Comparison of ENCODE assay signal across 10 cellular contexts in the genomic region with DNA sequence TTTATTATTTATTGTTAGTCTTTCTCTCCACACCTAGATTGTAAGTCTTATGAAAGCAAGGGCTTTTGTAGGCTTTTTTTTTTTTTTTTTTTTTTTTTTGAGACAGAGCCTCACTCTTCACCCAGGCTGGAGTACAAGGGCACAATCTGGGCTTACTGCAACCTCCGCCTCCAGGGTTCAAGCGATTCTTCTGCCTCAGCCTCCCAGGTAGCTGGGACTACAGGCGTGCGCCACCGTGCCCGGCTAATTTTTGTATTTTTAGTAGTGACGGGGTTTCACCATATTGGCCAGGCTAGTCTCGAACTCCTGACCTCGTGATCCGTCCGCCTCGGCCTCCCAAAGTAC. TPM values are rescaled to one million over a fixed set of nuclear protein-coding genes. Genes with fewer than 3 reads are reported as not detected.
A peak's percentile ranks its signal among the peaks of the same experiment; 100 is the strongest.
DNase-seq lines count a peak whose midpoint lies in the region; ATAC-seq and TF ChIP-seq lines count a peak whose summit lies in the region.
"Not testable (repeated sequence)": the region's sequence is repeated elsewhere in the genome, so short reads cannot be mapped to it uniquely, and the experiment has no call there.
"Had no signal": no experiment of that assay in that cellular context is flagged by ENCODE, and none has a peak within 500 bp of the region (broad histone marks: within the 10 kb centered on the region; RNA-seq: fewer than 3 reads in every experiment).

No MANE protein-coding gene starts in this region.

- H3K9ac ChIP-seq in colonic mucosa (ENCODE audit: low read depth in 2 of 2, low read length in 2 of 2): not testable (repeated sequence)

- not testable (repeated sequence) for H3K36me3 ChIP-seq in GM23338 (ENCODE audit: insufficient read depth); colonic mucosa; heart left ventricle

- H3K27ac ChIP-seq in GM23338 (ENCODE audit: low read depth); colonic mucosa: not testable (repeated sequence)
- H3K27ac ChIP-seq in RWPE1 (peak overlapping the region; percentile 77), heart left ventricle (peak overlapping the region in 2 of 12 donors; percentile 82 to 85), skin epidermis (peak overlapping the region in 6 of 21 experiments; percentile 73 to 93 (median 78))

- peak overlapping the region; percentile 60 for H3K4me3 Mint-ChIP-seq in GM23338
- peak overlapping the region; percentile 82 for H3K4me3 Mint-ChIP-seq in activated T-helper 1 cell treated with anti-CD3 and anti-CD28 coated beads, Interleukin-12 subunit alpha, Interleukin-12 subunit beta, Interleukin-2, Interleukin-4 antibody, amounts not matched to agents 30 ng/mL and 10 ng/mL and 1 ng/mL, durations not matched to agents 14 hours and 24 hours and 36 hours
- H3K4me3 Mint-ChIP-seq in naive thymus-derived CD8-positive, alpha-beta T cell: peak overlapping the region; percentile 71 to 95 (median 82)

- not testable (repeated sequence) for ATAC-seq in GM23338; heart left ventricle; naive thymus-derived CD8-positive, alpha-beta T cell

- not testable (repeated sequence) for H3K4me1 Mint-ChIP-seq in GM23338
- peaks cover 32% of the 10 kb centered on the region for H3K4me1 Mint-ChIP-seq in activated T-helper 1 cell treated with anti-CD3 and anti-CD28 coated beads, Interleukin-12 subunit alpha, Interleukin-12 subunit beta, Interleukin-2, Interleukin-4 antibody, amounts not matched to agents 30 ng/mL and 10 ng/mL and 1 ng/mL, durations not matched to agents 14 hours and 24 hours and 36 hours (ENCODE audit: low read depth)
- H3K4me1 Mint-ChIP-seq in naive thymus-derived CD8-positive, alpha-beta T cell: peaks cover 5 to 31% (median 17%) of the 10 kb centered on the region in 4 donors

- H3K36me3 Mint-ChIP-seq in GM23338 (ENCODE audit: low read depth); activated T-helper 1 cell treated with anti-CD3 and anti-CD28 coated beads, Interleukin-12 subunit alpha, Interleukin-12 subunit beta, Interleukin-2, Interleukin-4 antibody, amounts not matched to agents 30 ng/mL and 10 ng/mL and 1 ng/mL, durations not matched to agents 14 hours and 24 hours and 36 hours (ENCODE audit: low read depth): not testable (repeated sequence)
- H3K36me3 Mint-ChIP-seq in naive thymus-derived CD8-positive, alpha-beta T cell: peaks cover 2 to 13% (median 7%) of the 10 kb centered on the region in 3 donors

- TF ChIP-seq POLR2A in heart left ventricle (IDR thresholded peaks at IDR 0.05): not testable (repeated sequence)

- POLR2A ChIA-PET in RWPE1 (lab: Yijun Ruan, JAX; ENCODE audit: low non-redundant PET): not testable (repeated sequence)
- POLR2A ChIA-PET in naive thymus-derived CD8-positive, alpha-beta T cell (lab: Charles Lee): interaction anchor here (0.6 to 5.6 kb wide), 5 partner anchors 12 to 38 kb away, joined by 4 to 43 read pairs (median 6); no protein-coding TSS in a partner anchor

- peaks cover 11% of the 10 kb centered on the region for H3K9me3 Mint-ChIP-seq in GM23338
- not testable (repeated sequence) for H3K9me3 Mint-ChIP-seq in activated T-helper 1 cell treated with anti-CD3 and anti-CD28 coated beads, Interleukin-12 subunit alpha, Interleukin-12 subunit beta, Interleukin-2, Interleukin-4 antibody, amounts not matched to agents 30 ng/mL and 10 ng/mL and 1 ng/mL, durations not matched to agents 14 hours and 24 hours and 36 hours; naive thymus-derived CD8-positive, alpha-beta T cell

- H3K4me2 ChIP-seq in GM23338: not testable (repeated sequence)

- not testable (repeated sequence) for H3F3A ChIP-seq in GM23338 (replicated peaks; ENCODE audit: low read depth)

- peak overlapping the region; percentile 94; the same call in 1 of the 2 replicates for H2AFZ ChIP-seq in GM23338

- not testable (repeated sequence) for H3K27ac Mint-ChIP-seq in GM23338; activated T-helper 1 cell treated with anti-CD3 and anti-CD28 coated beads, Interleukin-12 subunit alpha, Interleukin-12 subunit beta, Interleukin-2, Interleukin-4 antibody, amounts not matched to agents 30 ng/mL and 10 ng/mL and 1 ng/mL, durations not matched to agents 14 hours and 24 hours and 36 hours
- peak overlapping the region in 7 of 10 donors; percentile 13 to 83 (median 65) for H3K27ac Mint-ChIP-seq in naive thymus-derived CD8-positive, alpha-beta T cell

- 69 to 77% (median 73%) methylated on average over 12 of the region's 12 CpGs for WGBS in heart left ventricle, 4 donors

- DNase-seq in GM23338 (ENCODE audit: low spot score); RWPE1 (ENCODE audit: low spot score); activated T-helper 1 cell treated with anti-CD3 and anti-CD28 coated beads, Interleukin-12 subunit alpha, Interleukin-12 subunit beta, Interleukin-2, Interleukin-4 antibody, amounts not matched to agents 30 ng/mL and 10 ng/mL and 1 ng/mL, durations not matched to agents 14 hours and 24 hours and 36 hours (ENCODE audit: low spot score); colonic mucosa; heart left ventricle; naive thymus-derived CD8-positive, alpha-beta T cell: not testable (repeated sequence)

- not testable (repeated sequence) for H3K4me1 ChIP-seq in GM23338 (ENCODE audit: insufficient read depth); colonic mucosa
- H3K4me1 ChIP-seq in heart left ventricle: peaks cover 0 to 16% (median 0%) of the 10 kb centered on the region in 12 donors

- not testable (repeated sequence) for H3K79me2 ChIP-seq in GM23338 (replicated peaks; ENCODE audit: insufficient read depth)

- H3K9me3 ChIP-seq in colonic mucosa, heart left ventricle: not testable (repeated sequence)

- H3K4me3 ChIP-seq in GM23338 (peak overlapping the region; percentile 95; the same call in 1 of the 2 replicates), colonic mucosa (peak overlapping the region; percentile 80), heart left ventricle (peak overlapping the region in 10 of 12 donors; percentile 76 to 98 (median 89)), skin epidermis (peak overlapping the region in 6 of 7 experiments; percentile 69 to 94 (median 82))

- CTCF ChIA-PET in RWPE1 (lab: Yijun Ruan, JAX): interaction anchor here (0.6 to 1.1 kb wide), 3 partner anchors 29 to 66 kb away, joined by 3 to 12 read pairs (median 8); no protein-coding TSS in a partner anchor

- not testable (repeated sequence) for TF ChIP-seq CTCF in GM23338 (conservative IDR thresholded peaks at IDR 0.05; ENCODE audit: low read depth in 2 of 2); RWPE1 (conservative IDR thresholded peaks at IDR 0.05; ENCODE audit: low read depth); colonic mucosa (IDR thresholded peaks at IDR 0.05); heart left ventricle (IDR thresholded peaks at IDR 0.05)

- H3K27me3 ChIP-seq in GM23338 (ENCODE audit: insufficient read depth); colonic mucosa; heart left ventricle: not testable (repeated sequence)

- H4K20me1 ChIP-seq in GM23338 (replicated peaks; ENCODE audit: insufficient read depth): not testable (repeated sequence)

- H3K27me3 Mint-ChIP-seq in GM23338 (ENCODE audit: insufficient read depth, low read depth, poor library complexity): peaks cover 12% of the 10 kb centered on the region
- H3K27me3 Mint-ChIP-seq in activated T-helper 1 cell treated with anti-CD3 and anti-CD28 coated beads, Interleukin-12 subunit alpha, Interleukin-12 subunit beta, Interleukin-2, Interleukin-4 antibody, amounts not matched to agents 30 ng/mL and 10 ng/mL and 1 ng/mL, durations not matched to agents 14 hours and 24 hours and 36 hours (ENCODE audit: insufficient read depth); naive thymus-derived CD8-positive, alpha-beta T cell: not testable (repeated sequence)

- intact Hi-C loops in activated T-helper 1 cell treated with anti-CD3 and anti-CD28 coated beads, Interleukin-12 subunit alpha, Interleukin-12 subunit beta, Interleukin-2, Interleukin-4 antibody, amounts not matched to agents 30 ng/mL and 10 ng/mL and 1 ng/mL, durations not matched to agents 14 hours and 24 hours and 36 hours (cut with micrococcal nuclease): loop anchor here (1.0 to 2.0 kb wide), 5 partner anchors 23 to 78 kb away; partner anchors contain the start of gene VHL
- intact Hi-C loops in colonic mucosa (cut with DNase I): loop anchor here (2.0 kb wide), 1 partner anchor 21 kb away; no protein-coding TSS in a partner anchor
- intact Hi-C loops in heart left ventricle (cut with DNase I): loop anchor here in 5 of 10 donors (2.0 to 10.0 kb wide), 2 partner anchors 61 kb away; no protein-coding TSS in a partner anchor

- H3K9me2 ChIP-seq in GM23338 (ENCODE audit: insufficient read depth): not testable (repeated sequence)

RNA-seq across cellular contexts. Expression of gene IRAK2, which starts 0.5 kb away (rescaled TPM):
- 0.85 and 1.4 TPM in 2 replicates for total RNA-seq in GM23338 (2014; rRNA removed; shearing (Covaris generic))
- polyA plus RNA-seq in GM23338 (2016; fragmentation: Nextera tagmentation; extraction: Ambion mirVana) (0.37 and 0.68 TPM in 2 replicates), heart left ventricle (1 to 10 TPM in 1 of 2 donors, under 1 TPM in 1; 0.46 to 1.4 TPM)
- 8.1 and 8.6 TPM in 2 replicates for total RNA-seq in activated T-helper 1 cell treated with anti-CD3 and anti-CD28 coated beads, Interleukin-12 subunit alpha, Interleukin-12 subunit beta, Interleukin-2, Interleukin-4 antibody, amounts not matched to agents 30 ng/mL and 10 ng/mL and 1 ng/mL, durations not matched to agents 14 hours and 24 hours and 36 hours
- total RNA-seq in colonic mucosa (1 to 10 TPM; 1.0 to 2.6 TPM), heart left ventricle (1 to 10 TPM in 7 of 9 donors, under 1 TPM in 2; 0.70 to 6.3 (median 1.5) TPM)
- 1 to 10 TPM; 4.3 to 4.4 TPM for total RNA-seq in naive thymus-derived CD8-positive, alpha-beta T cell
- polyA plus RNA-seq in naive thymus-derived CD8-positive, alpha-beta T cell: 1 to 10 TPM; 2.9 to 6.0 (median 5.1) TPM

RNA-seq across cellular contexts. Expression of gene VHL, which starts 22.6 kb away (rescaled TPM):
- 46.7 and 62.8 TPM in 2 replicates for total RNA-seq in GM23338 (2014; rRNA removed; shearing (Covaris generic))
- polyA plus RNA-seq in GM23338 (2016; fragmentation: Nextera tagmentation; extraction: Ambion mirVana) (16.7 and 18.7 TPM in 2 replicates), heart left ventricle (10 to 100 TPM; 10.6 to 13.9 TPM)
- 59.6 and 65.8 TPM in 2 replicates for total RNA-seq in activated T-helper 1 cell treated with anti-CD3 and anti-CD28 coated beads, Interleukin-12 subunit alpha, Interleukin-12 subunit beta, Interleukin-2, Interleukin-4 antibody, amounts not matched to agents 30 ng/mL and 10 ng/mL and 1 ng/mL, durations not matched to agents 14 hours and 24 hours and 36 hours
- total RNA-seq in colonic mucosa (10 to 100 TPM; 35.4 to 40.6 TPM), heart left ventricle (10 to 100 TPM in 7 of 9 donors, 1 to 10 TPM in 2; 8.8 to 23.2 (median 12.1) TPM)
- total RNA-seq in naive thymus-derived CD8-positive, alpha-beta T cell: 10 to 100 TPM; 71.5 to 78.8 TPM
- 10 to 100 TPM; 11.4 to 36.1 (median 16.0) TPM for polyA plus RNA-seq in naive thymus-derived CD8-positive, alpha-beta T cell

RNA-seq across cellular contexts. Expression of gene BRK1, which starts 48.7 kb away (rescaled TPM):
- total RNA-seq in GM23338 (2014; rRNA removed; shearing (Covaris generic)): 104 and 130 TPM in 2 replicates
- polyA plus RNA-seq in GM23338 (2016; fragmentation: Nextera tagmentation; extraction: Ambion mirVana): 148 and 165 TPM in 2 replicates
- 97.2 and 105 TPM in 2 replicates for total RNA-seq in activated T-helper 1 cell treated with anti-CD3 and anti-CD28 coated beads, Interleukin-12 subunit alpha, Interleukin-12 subunit beta, Interleukin-2, Interleukin-4 antibody, amounts not matched to agents 30 ng/mL and 10 ng/mL and 1 ng/mL, durations not matched to agents 14 hours and 24 hours and 36 hours
- 100 to 1,000 TPM; 104 to 105 TPM for total RNA-seq in colonic mucosa
- total RNA-seq in heart left ventricle: 100 to 1,000 TPM in 3 of 9 donors, 10 to 100 TPM in 6; 69.8 to 109 (median 89.8) TPM
- 100 to 1,000 TPM in 1 of 2 donors, 10 to 100 TPM in 1; 85.5 to 159 TPM for polyA plus RNA-seq in heart left ventricle
- total RNA-seq in naive thymus-derived CD8-positive, alpha-beta T cell: 10 to 100 TPM; 59.8 to 67.7 TPM
- polyA plus RNA-seq in naive thymus-derived CD8-positive, alpha-beta T cell: 100 to 1,000 TPM; 202 to 259 (median 250) TPM

RNA-seq across cellular contexts. Expression of gene FANCD2OS, which starts 56.1 kb away (rescaled TPM):
- not detected in 2 replicates for total RNA-seq in GM23338 (2014; rRNA removed; shearing (Covaris generic))
- polyA plus RNA-seq in GM23338 (2016; fragmentation: Nextera tagmentation; extraction: Ambion mirVana) (0.94 TPM in 1 of 2 replicates, not detected in the other), heart left ventricle (not detected)
- not detected in 2 replicates for total RNA-seq in activated T-helper 1 cell treated with anti-CD3 and anti-CD28 coated beads, Interleukin-12 subunit alpha, Interleukin-12 subunit beta, Interleukin-2, Interleukin-4 antibody, amounts not matched to agents 30 ng/mL and 10 ng/mL and 1 ng/mL, durations not matched to agents 14 hours and 24 hours and 36 hours
- total RNA-seq in colonic mucosa (not detected), heart left ventricle (not detected)
- total RNA-seq in naive thymus-derived CD8-positive, alpha-beta T cell: not detected
- not detected for polyA plus RNA-seq in naive thymus-derived CD8-positive, alpha-beta T cell
- total RNA-seq: glomerular endothelial cell, H1, left colon had no signal
- polyA plus RNA-seq: H1 had no signal
